Comparison of ENCODE assay signal across 1 cellular context in the genomic region with DNA sequence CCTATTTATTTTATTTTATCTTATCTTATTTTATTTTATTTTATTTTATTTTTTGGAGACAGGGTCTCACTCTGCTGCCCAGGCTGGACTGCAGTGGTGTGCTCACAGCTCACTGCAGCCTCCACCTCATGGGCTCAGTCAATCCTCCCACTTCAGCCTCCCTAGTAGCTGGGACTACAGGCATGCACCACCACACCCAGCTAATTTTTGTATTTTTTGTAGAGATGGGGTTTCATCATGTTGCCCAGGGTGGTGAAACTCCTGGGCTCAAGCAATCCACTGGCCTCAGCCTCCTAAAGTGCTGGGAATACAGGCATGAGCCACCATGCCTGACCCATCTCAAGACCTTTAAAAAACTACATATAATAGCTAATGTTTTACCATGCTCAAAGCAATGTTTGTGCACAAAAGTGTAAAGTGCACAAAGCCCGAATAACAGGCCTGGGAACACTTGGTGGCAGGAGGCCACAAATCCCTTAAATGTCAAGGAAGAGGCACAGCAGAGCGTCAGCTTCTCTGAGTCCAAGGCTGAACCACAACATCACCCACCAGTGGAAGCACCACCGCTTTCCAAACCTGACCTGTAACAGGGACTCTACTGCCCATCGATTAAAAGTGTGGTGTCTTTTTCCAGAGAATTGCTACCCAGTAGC.
A peak's percentile ranks its signal among the peaks of the same experiment; 100 is the strongest.
TF ChIP-seq lines count a peak whose summit lies in the region.

No MANE protein-coding gene starts in this region.

TF ChIP-seq in HepG2, 621 proteins besides CTCF, POLR2A, EP300 and RAD21 (continued from another document and continues in another):
- TF ChIP-seq, protein P1, sequence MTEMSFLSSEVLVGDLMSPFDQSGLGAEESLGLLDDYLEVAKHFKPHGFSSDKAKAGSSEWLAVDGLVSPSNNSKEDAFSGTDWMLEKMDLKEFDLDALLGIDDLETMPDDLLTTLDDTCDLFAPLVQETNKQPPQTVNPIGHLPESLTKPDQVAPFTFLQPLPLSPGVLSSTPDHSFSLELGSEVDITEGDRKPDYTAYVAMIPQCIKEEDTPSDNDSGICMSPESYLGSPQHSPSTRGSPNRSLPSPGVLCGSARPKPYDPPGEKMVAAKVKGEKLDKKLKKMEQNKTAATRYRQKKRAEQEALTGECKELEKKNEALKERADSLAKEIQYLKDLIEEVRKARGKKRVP (CRISPR knock-in tag; IDR thresholded peaks at IDR 0.05): 0 out of 4 replicates have a peak, but pooled peaks of 1 of the 2 experiments have one; percentile 34
- TF ChIP-seq CEBPZ (IDR thresholded peaks at IDR 0.05; ENCODE audit: low read length) (no peak), ZNF768 (CRISPR knock-in tag; IDR thresholded peaks at IDR 0.05) (no peak), PHF8 (CRISPR knock-in tag; IDR thresholded peaks at IDR 0.05) (no peak), DPF2 (CRISPR knock-in tag; IDR thresholded peaks at IDR 0.05; ENCODE audit: borderline replicate concordance, low read depth) (peak; percentile 36; the same call in 1 of the 2 replicates), HNRNPLL (IDR thresholded peaks at IDR 0.05; ENCODE audit: low read depth, low read length, poor library complexity, severe bottlenecking) (no peak), PITX1 (CRISPR knock-in tag; IDR thresholded peaks at IDR 0.05) (0 out of 2 replicates have a peak, but pooled peaks have one; percentile 42), NFKBIZ (CRISPR knock-in tag; IDR thresholded peaks at IDR 0.05) (no peak), CREB3 (CRISPR knock-in tag; IDR thresholded peaks at IDR 0.05) (no peak), ISX (CRISPR knock-in tag; conservative IDR thresholded peaks at IDR 0.05) (no peak), RFX5 (IDR thresholded peaks at IDR 0.05; ENCODE audit: low read depth, low read length) (no peak), ZC3H13 (CRISPR knock-in tag; IDR thresholded peaks at IDR 0.05) (no peak), ZBTB7B (CRISPR knock-in tag; IDR thresholded peaks at IDR 0.05) (no peak; the same call in 1 of the 2 replicates), ZNF558 (CRISPR knock-in tag; IDR thresholded peaks at IDR 0.05; ENCODE audit: borderline replicate concordance) (no peak), PTBP1 (IDR thresholded peaks at IDR 0.05; ENCODE audit: low read depth, low read length, poor library complexity, severe bottlenecking) (no peak), TGIF2 (CRISPR knock-in tag; IDR thresholded peaks at IDR 0.05) (no peak), ZBTB7A (CRISPR knock-in tag; IDR thresholded peaks at IDR 0.05) (no peak), KLF9 (CRISPR knock-in tag; IDR thresholded peaks at IDR 0.05; ENCODE audit: low read depth) (no peak), CBX5 (CRISPR knock-in tag; IDR thresholded peaks at IDR 0.05; ENCODE audit: borderline replicate concordance) (0 out of 2 replicates have a peak, but pooled peaks have one; percentile 31), SOX5 (CRISPR knock-in tag; IDR thresholded peaks at IDR 0.05; ENCODE audit: borderline replicate concordance) (0 out of 2 replicates have a peak, but pooled peaks have one; percentile 23), ZNF180 (CRISPR knock-in tag; IDR thresholded peaks at IDR 0.05; ENCODE audit: borderline replicate concordance, low read depth) (no peak), ZGPAT (CRISPR knock-in tag; IDR thresholded peaks at IDR 0.05) (no peak), MED8 (CRISPR knock-in tag; IDR thresholded peaks at IDR 0.05; ENCODE audit: insufficient replicate concordance) (no peak), EZH2 (conservative IDR thresholded peaks at IDR 0.05; ENCODE audit: low read depth, low read length) (no peak), HNRNPH1 (optimal IDR thresholded peaks at IDR 0.05; ENCODE audit: low read depth, low read length) (no peak), GATAD1 (CRISPR knock-in tag; IDR thresholded peaks at IDR 0.05) (no peak), TEAD3 (CRISPR knock-in tag; optimal IDR thresholded peaks at IDR 0.05; ENCODE audit: borderline replicate concordance) (peak; percentile 43), ATF3 (CRISPR knock-in tag; IDR thresholded peaks at IDR 0.05) (no peak), WIZ (CRISPR knock-in tag; IDR thresholded peaks at IDR 0.05) (no peak), HOXD1 (CRISPR knock-in tag; IDR thresholded peaks at IDR 0.05) (no peak), MLXIP (CRISPR knock-in tag; IDR thresholded peaks at IDR 0.05; ENCODE audit: borderline replicate concordance) (no peak), SNRNP70 (IDR thresholded peaks at IDR 0.05; ENCODE audit: low read depth, low read length) (no peak), NR3C1 (CRISPR knock-in tag; IDR thresholded peaks at IDR 0.05) (no peak), ZBTB49 (CRISPR knock-in tag; IDR thresholded peaks at IDR 0.05; ENCODE audit: borderline replicate concordance) (no peak), ATF7-NPFF (CRISPR knock-in tag; IDR thresholded peaks at IDR 0.05; ENCODE audit: low read depth) (no peak), LRRFIP1 (CRISPR knock-in tag; conservative IDR thresholded peaks at IDR 0.05) (no peak), SAP130 (CRISPR knock-in tag; IDR thresholded peaks at IDR 0.05; ENCODE audit: low read depth) (peak; percentile 24; the same call in 1 of the 2 replicates), MIER3 (CRISPR knock-in tag; IDR thresholded peaks at IDR 0.05; ENCODE audit: borderline replicate concordance) (no peak), ZNF615 (CRISPR knock-in tag; IDR thresholded peaks at IDR 0.05; ENCODE audit: borderline replicate concordance) (no peak), ZKSCAN5 (CRISPR knock-in tag; IDR thresholded peaks at IDR 0.05) (no peak), SATB2 (CRISPR knock-in tag; IDR thresholded peaks at IDR 0.05) (no peak), ZNF33A (CRISPR knock-in tag; IDR thresholded peaks at IDR 0.05; ENCODE audit: borderline replicate concordance) (no peak), NFE2 (CRISPR knock-in tag; IDR thresholded peaks at IDR 0.05) (no peak), ZNF3 (CRISPR knock-in tag; IDR thresholded peaks at IDR 0.05) (no peak), AKAP8 (CRISPR knock-in tag; IDR thresholded peaks at IDR 0.05) (no peak), NAIF1 (CRISPR knock-in tag; IDR thresholded peaks at IDR 0.05; ENCODE audit: borderline replicate concordance) (0 out of 2 replicates have a peak, but pooled peaks have one; percentile 6), NR2F6 (IDR thresholded peaks at IDR 0.05) (no peak), NR2F6 (CRISPR knock-in tag; IDR thresholded peaks at IDR 0.05) (no peak)
- TF ChIP-seq, protein P2, sequence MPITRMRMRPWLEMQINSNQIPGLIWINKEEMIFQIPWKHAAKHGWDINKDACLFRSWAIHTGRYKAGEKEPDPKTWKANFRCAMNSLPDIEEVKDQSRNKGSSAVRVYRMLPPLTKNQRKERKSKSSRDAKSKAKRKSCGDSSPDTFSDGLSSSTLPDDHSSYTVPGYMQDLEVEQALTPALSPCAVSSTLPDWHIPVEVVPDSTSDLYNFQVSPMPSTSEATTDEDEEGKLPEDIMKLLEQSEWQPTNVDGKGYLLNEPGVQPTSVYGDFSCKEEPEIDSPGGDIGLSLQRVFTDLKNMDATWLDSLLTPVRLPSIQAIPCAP (CRISPR knock-in tag; IDR thresholded peaks at IDR 0.05; ENCODE audit: low read depth): no peak
